10 cellular contexts compared by ENCODE assay signal in the genomic region with DNA sequence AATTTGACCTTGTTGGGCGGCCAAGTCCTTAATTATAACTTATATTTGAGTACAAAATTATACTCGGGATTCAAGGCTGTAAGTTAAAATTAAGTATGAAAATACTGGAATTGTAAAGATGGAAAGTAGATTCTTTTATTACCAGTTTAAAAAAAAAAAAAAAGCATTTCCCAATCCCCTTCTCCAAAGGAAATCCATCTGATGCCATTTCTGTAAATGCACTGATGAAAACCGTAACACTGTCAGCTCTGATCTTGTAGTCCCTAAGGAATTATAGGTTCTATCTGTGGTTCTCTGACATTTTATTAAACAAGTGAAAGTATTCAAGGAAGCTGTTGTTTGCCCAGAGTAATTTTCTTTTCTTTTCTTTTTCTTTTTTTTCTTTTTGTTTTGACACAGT. TPM values are rescaled to one million over a fixed set of nuclear protein-coding genes. Genes with fewer than 3 reads are reported as not detected.
A peak's percentile ranks its signal among the peaks of the same experiment; 100 is the strongest.
DNase-seq lines count a peak whose midpoint lies in the region; ATAC-seq and TF ChIP-seq lines count a peak whose summit lies in the region.
"Had no signal": no experiment of that assay in that cellular context is flagged by ENCODE, and none has a peak within 500 bp of the region (broad histone marks: within the 10 kb centered on the region; RNA-seq: fewer than 3 reads in every experiment).

No MANE protein-coding gene starts in this region.

- no peaks in the 10 kb centered on the region for H3K4me1 ChIP-seq in A673 (ENCODE audit: insufficient read depth, low read length, poor library complexity, severe bottlenecking)
- H3K4me1 ChIP-seq in HAP-1 = peaks cover 5% of the 10 kb centered on the region

- H3K4me3 ChIP-seq in A673 (ENCODE audit: low read depth, low read length, poor library complexity, severe bottlenecking) (peak overlapping the region; percentile 43), HAP-1 (peak overlapping the region; percentile 49), cardiac fibroblast (replicated peaks in 1 of 2; ENCODE audit: low read depth in 2 of 2, low read length in 2 of 2) (peak overlapping the region; percentile 25 to 54)

- H3K27ac Mint-ChIP-seq in naive B cell = no peak overlapping the region

- H3K36me3 ChIP-seq in A673 (ENCODE audit: insufficient read depth, low read length, poor library complexity, severe bottlenecking) (no peaks in the 10 kb centered on the region), HAP-1 (replicated peaks) (no peaks in the 10 kb centered on the region)

- POLR2A ChIA-PET in A673 (lab: Charles Lee; ENCODE audit: low non-redundant PET) = no interaction called here

- no peak for ATAC-seq in naive B cell (ENCODE audit: low read depth in 2 of 2)
- ATAC-seq in GM21786 (IDR thresholded peaks at IDR 0.05; ENCODE audit: unreplicated experiment) = no peak

- BruUV-seq in A673 (replicated peaks; lab: Mats Ljungman, UMichigan) = no TSS peak

- peaks cover 0 to 4% of the 10 kb centered on the region in 2 donors for H3K36me3 Mint-ChIP-seq in naive B cell

- H3K27me3 Mint-ChIP-seq in naive B cell = peaks cover 34 to 40% (median 35%) of the 10 kb centered on the region in 3 donors

- DNase-seq in A673 (ENCODE audit: low spot score) (no peak), HAP-1 (ENCODE audit: low spot score in 2 of 2) (peak in 1 of 2 experiments; percentile 35), cardiac fibroblast (ENCODE audit: low read depth in 2 of 2) (peak; percentile 9 to 28), naive B cell (no peak), NCI-H446 treated with DMSO at 0.1 percent for 48 hours (lab: John Stamatoyannopoulos, UW) (no peak), COR-L47 (lab: John Stamatoyannopoulos, UW) (no peak)
- DNase-seq in activated naive CD4-positive, alpha-beta T cell treated with anti-CD3 and anti-CD28 coated beads, Interleukin-2, amount 50 U/mL, for 16 hours = no peak
- DNase-seq: cerebellar nuclear complex, SIG-M5 had no signal

- H3K4me1 Mint-ChIP-seq in naive B cell = peaks cover 0 to 15% (median 5%) of the 10 kb centered on the region in 3 donors

- TF ChIP-seq CTCF in A673 (conservative IDR thresholded peaks at IDR 0.05; ENCODE audit: low read depth, low read length) (no peak), cardiac fibroblast (IDR thresholded peaks at IDR 0.05; ENCODE audit: low read depth, low read length) (no peak)

- in situ Hi-C loops in HAP-1 (cut with MboI; ENCODE audit: low sequenced_read_pairs) = no loop called here

- H3K4me3 Mint-ChIP-seq in naive B cell = peak overlapping the region in 7 of 8 donors; percentile 26 to 66 (median 61)

- H3K27ac ChIP-seq in A673 (ENCODE audit: low read depth, low read length, poor library complexity, severe bottlenecking) = no peak overlapping the region

- H3K9me3 ChIP-seq in A673 (ENCODE audit: low read depth, low read length, poor library complexity, severe bottlenecking) (no peaks in the 10 kb centered on the region), HAP-1 (no peaks in the 10 kb centered on the region)

- peaks cover 0 to 2% (median 0%) of the 10 kb centered on the region in 7 donors for H3K9me3 Mint-ChIP-seq in naive B cell

- no peaks in the 10 kb centered on the region for H3K27me3 ChIP-seq in A673 (replicated peaks; ENCODE audit: insufficient read depth, low read depth, low read length, poor library complexity)
- no peaks in the 10 kb centered on the region for H3K27me3 ChIP-seq in HAP-1 (ENCODE audit: low read depth)

- CTCF ChIA-PET in A673 (lab: Charles Lee) = interaction anchor here (0.7 kb wide), 1 partner anchor 247 kb away, joined by 9 read pairs; no protein-coding TSS in a partner anchor

- intact Hi-C loops in A673 (cut with micrococcal nuclease; ENCODE audit: unreplicated experiment) = loop anchor here (10.0 kb wide), 1 partner anchor 594 kb away; no protein-coding TSS in a partner anchor

RNA-seq across cellular contexts. Expression of a gene that starts 41.6 kb away (rescaled TPM):
- total RNA-seq in A673 (2021) = 10.1 and 10.7 TPM in 2 replicates
- 10 to 100 TPM in 1 of 6 donors, 1 to 10 TPM in 5; 1.8 to 11.8 (median 7.7) TPM for polyA plus RNA-seq in naive B cell (ENCODE audit: low read depth in 6 of 6)

RNA-seq across cellular contexts. Expression of a gene that starts 52.0 kb away (rescaled TPM):
- total RNA-seq in A673 (2021) = 104 and 132 TPM in 2 replicates
- 10 to 100 TPM; 39.0 to 51.3 (median 46.0) TPM for polyA plus RNA-seq in naive B cell (ENCODE audit: low read depth in 6 of 6)

Comparison
In these comparisons a context has a peak if more than half of its experiments do, and no peak if none do; other contexts are left out.
1. DNase-seq: peak in cardiac fibroblast (2 of 2); none in A673 (single experiment), naive B cell (single experiment), NCI-H446 treated with DMSO at 0.1 percent for 48 hours (single experiment), COR-L47 (single experiment) and activated naive CD4-positive, alpha-beta T cell treated with anti-CD3 and anti-CD28 coated beads, Interleukin-2, amount 50 U/mL, for 16 hours (single experiment).
2. Peak in every context shown above with its lines, with median percentiles within 50 percentile points of each other: H3K4me3 ChIP-seq.